Comparison of ENCODE assay signal across 1 cellular context in genomic region chr2:135473567-135473966, GRCh38.
TF ChIP-seq lines count a peak whose summit lies in the region.

No MANE protein-coding gene starts in this region.

TF ChIP-seq in HepG2, 621 proteins besides CTCF, POLR2A, EP300 and RAD21 (continued from another document and continues in another):
- peak; percentile 55; the same call in 1 of the 2 replicates for TF ChIP-seq ZBTB25 (CRISPR knock-in tag; IDR thresholded peaks at IDR 0.05)
- TF ChIP-seq REPIN1 (CRISPR knock-in tag; IDR thresholded peaks at IDR 0.05; ENCODE audit: borderline replicate concordance, low read depth) = no peak
- no peak for TF ChIP-seq TBX2 (CRISPR knock-in tag; IDR thresholded peaks at IDR 0.05; ENCODE audit: borderline replicate concordance)
- TF ChIP-seq ZNF337 (CRISPR knock-in tag; IDR thresholded peaks at IDR 0.05; ENCODE audit: borderline replicate concordance, low read depth) = no peak
- TF ChIP-seq ZNF232 (CRISPR knock-in tag; IDR thresholded peaks at IDR 0.05; ENCODE audit: borderline replicate concordance) = no peak
- TF ChIP-seq ZNF614 (CRISPR knock-in tag; IDR thresholded peaks at IDR 0.05; ENCODE audit: borderline replicate concordance) = 0 out of 2 replicates have a peak, but pooled peaks have one; percentile 27
- no peak for TF ChIP-seq DMTF1 (CRISPR knock-in tag; IDR thresholded peaks at IDR 0.05)
- TF ChIP-seq HBP1 (CRISPR knock-in tag; IDR thresholded peaks at IDR 0.05; ENCODE audit: low read depth) = no peak
- TF ChIP-seq HDAC2 (CRISPR knock-in tag; IDR thresholded peaks at IDR 0.05) = no peak
- no peak for TF ChIP-seq ZKSCAN8 (CRISPR knock-in tag; IDR thresholded peaks at IDR 0.05; ENCODE audit: borderline replicate concordance)
- TF ChIP-seq ZNF598 (CRISPR knock-in tag; IDR thresholded peaks at IDR 0.05; ENCODE audit: borderline replicate concordance) = no peak
- TF ChIP-seq IRF2 (CRISPR knock-in tag; IDR thresholded peaks at IDR 0.05) = no peak
- TF ChIP-seq STAG1 (CRISPR knock-in tag; IDR thresholded peaks at IDR 0.05) = peak; percentile 80
- no peak for TF ChIP-seq XRCC5 (optimal IDR thresholded peaks at IDR 0.05; ENCODE audit: low read length)
- no peak for TF ChIP-seq ZNF34 (CRISPR knock-in tag; IDR thresholded peaks at IDR 0.05; ENCODE audit: borderline replicate concordance)
- TF ChIP-seq POLR2G (IDR thresholded peaks at IDR 0.05; ENCODE audit: low read depth, low read length) = no peak
- no peak for TF ChIP-seq CSRNP2 (CRISPR knock-in tag; conservative IDR thresholded peaks at IDR 0.05; ENCODE audit: low read depth)
- TF ChIP-seq SOX5 (CRISPR knock-in tag; IDR thresholded peaks at IDR 0.05; ENCODE audit: borderline replicate concordance) = peak; percentile 19; the same call in 1 of the 2 replicates
- no peak for TF ChIP-seq ZNF484 (CRISPR knock-in tag; IDR thresholded peaks at IDR 0.05; ENCODE audit: borderline replicate concordance, low read depth)
- no peak for TF ChIP-seq SNAPC2 (CRISPR knock-in tag; IDR thresholded peaks at IDR 0.05)
- no peak for TF ChIP-seq ZNF749 (CRISPR knock-in tag; IDR thresholded peaks at IDR 0.05; ENCODE audit: borderline replicate concordance)
- TF ChIP-seq MNT (IDR thresholded peaks at IDR 0.05) = no peak
- no peak for TF ChIP-seq PRDM4 (CRISPR knock-in tag; IDR thresholded peaks at IDR 0.05; ENCODE audit: borderline replicate concordance)
- no peak for TF ChIP-seq ZNF276 (CRISPR knock-in tag; IDR thresholded peaks at IDR 0.05; ENCODE audit: low read depth)
- no peak for TF ChIP-seq RBM22 (optimal IDR thresholded peaks at IDR 0.05; ENCODE audit: low read length)
- no peak for TF ChIP-seq ARID4A (CRISPR knock-in tag; IDR thresholded peaks at IDR 0.05; ENCODE audit: borderline replicate concordance)
- TF ChIP-seq NFYC (CRISPR knock-in tag; IDR thresholded peaks at IDR 0.05) = no peak
- TF ChIP-seq TRAFD1 (CRISPR knock-in tag; IDR thresholded peaks at IDR 0.05; ENCODE audit: borderline replicate concordance) = no peak
- no peak for TF ChIP-seq ZNF776 (CRISPR knock-in tag; IDR thresholded peaks at IDR 0.05)
- no peak for TF ChIP-seq RFXAP (CRISPR knock-in tag; IDR thresholded peaks at IDR 0.05; ENCODE audit: borderline replicate concordance)
- TF ChIP-seq ATAD3A (CRISPR knock-in tag; IDR thresholded peaks at IDR 0.05) = no peak
- TF ChIP-seq RARG (CRISPR knock-in tag; IDR thresholded peaks at IDR 0.05; ENCODE audit: low read depth) = no peak
- TF ChIP-seq CEBPG (CRISPR knock-in tag; IDR thresholded peaks at IDR 0.05) = peak; percentile 38; the same call in 1 of the 2 replicates
- TF ChIP-seq ZIK1 (CRISPR knock-in tag; IDR thresholded peaks at IDR 0.05; ENCODE audit: borderline replicate concordance, low read depth) = no peak
- TF ChIP-seq TFDP2 (CRISPR knock-in tag; IDR thresholded peaks at IDR 0.05) = no peak
- TF ChIP-seq ONECUT2 (CRISPR knock-in tag; IDR thresholded peaks at IDR 0.05) = no peak
- TF ChIP-seq MTERF4 (CRISPR knock-in tag; IDR thresholded peaks at IDR 0.05) = no peak
- TF ChIP-seq MXD4 (CRISPR knock-in tag; IDR thresholded peaks at IDR 0.05) = no peak
- TF ChIP-seq SP140L (CRISPR knock-in tag; IDR thresholded peaks at IDR 0.05; ENCODE audit: borderline replicate concordance) = no peak
- TF ChIP-seq TRIM24 (CRISPR knock-in tag; IDR thresholded peaks at IDR 0.05) = no peak
